Comparison of ENCODE assay signal across 16 cellular contexts in genomic region chr11:115630109-115630700, GRCh38.
"Had no signal": no experiment of that assay in that cellular context is flagged by ENCODE, and none has a peak within 500 bp of the region (broad histone marks: within the 10 kb centered on the region; RNA-seq: fewer than 3 reads in every experiment).

No MANE protein-coding gene starts in this region.

- H3K4me3 ChIP-seq: gastroesophageal sphincter, tibial nerve had no signal

- H3K36me3 ChIP-seq: gastroesophageal sphincter, tibial nerve, WERI-Rb-1 had no signal

- FAIRE-seq: endometrium had no signal

- H3K9me3 ChIP-seq: gastroesophageal sphincter, tibial nerve had no signal

- H3K27ac ChIP-seq: gastroesophageal sphincter, tibial nerve, WERI-Rb-1 had no signal

- ATAC-seq: activated CD4-positive, alpha-beta T cell treated with anti-CD3 and anti-CD28 coated beads for 36 hours; activated CD8-positive, alpha-beta memory T cell treated with anti-CD3 and anti-CD28 coated beads, Interleukin-2, amount 10 ng/mL, durations not matched to agents 7 days and 5 days; activated naive CD8-positive, alpha-beta T cell treated with anti-CD3 and anti-CD28 coated beads, Interleukin-2, amount 50 U/mL, for 24 hours; gastroesophageal sphincter had no signal

- H3K4me1 ChIP-seq: gastroesophageal sphincter, tibial nerve had no signal

- DNase-seq: activated CD4-positive, alpha-beta memory T cell treated with anti-CD3 and anti-CD28 coated beads for 36 hours; activated CD4-positive, alpha-beta T cell treated with anti-CD3 and anti-CD28 coated beads for 36 hours; activated CD8-positive, alpha-beta memory T cell treated with anti-CD3 and anti-CD28 coated beads, Interleukin-2, amount 10 ng/mL, durations not matched to agents 7 days and 5 days; activated naive CD4-positive, alpha-beta T cell treated with anti-CD3 and anti-CD28 coated beads for 36 hours; activated naive CD8-positive, alpha-beta T cell treated with anti-CD3 and anti-CD28 coated beads, Interleukin-2, amount 50 U/mL, for 24 hours; activated T-cell treated with anti-CD3 and anti-CD28 coated beads, Interleukin-2, amount 50 U/mL, for 1 hour; aorta; stimulated activated CD4-positive, alpha-beta T cell treated with anti-CD3 and anti-CD28 coated beads, Interleukin-4, amount 100 ng/mL, for 1 hour; stimulated activated naive CD4-positive, alpha-beta T cell treated with Interleukin-2 at 50 U/mL for 16 hours; substantia nigra; WERI-Rb-1 had no signal

- H3K27me3 Mint-ChIP-seq: activated CD8-positive, alpha-beta memory T cell treated with anti-CD3 and anti-CD28 coated beads, Interleukin-2, amount 10 ng/mL, durations not matched to agents 7 days and 5 days had no signal

- H3K4me3 Mint-ChIP-seq: activated CD4-positive, alpha-beta memory T cell treated with anti-CD3 and anti-CD28 coated beads for 36 hours; activated CD4-positive, alpha-beta T cell treated with anti-CD3 and anti-CD28 coated beads for 36 hours; activated CD8-positive, alpha-beta memory T cell treated with anti-CD3 and anti-CD28 coated beads, Interleukin-2, amount 10 ng/mL, durations not matched to agents 7 days and 5 days; activated naive CD4-positive, alpha-beta T cell treated with anti-CD3 and anti-CD28 coated beads for 36 hours; activated naive CD8-positive, alpha-beta T cell treated with anti-CD3 and anti-CD28 coated beads, Interleukin-2, amount 50 U/mL, for 24 hours; T-helper 1 cell treated with Interleukin-12 subunit alpha and Interleukin-12 subunit beta and Interleukin-4 antibody, amounts not matched to agents 30 μg/mL and 1 μg/mL, for 36 hours had no signal

- H3K36me3 Mint-ChIP-seq: activated CD4-positive, alpha-beta memory T cell treated with anti-CD3 and anti-CD28 coated beads for 36 hours; activated CD8-positive, alpha-beta memory T cell treated with anti-CD3 and anti-CD28 coated beads, Interleukin-2, amount 10 ng/mL, durations not matched to agents 7 days and 5 days had no signal

- H3K4me1 Mint-ChIP-seq: activated CD4-positive, alpha-beta T cell treated with anti-CD3 and anti-CD28 coated beads for 36 hours; activated CD8-positive, alpha-beta memory T cell treated with anti-CD3 and anti-CD28 coated beads, Interleukin-2, amount 10 ng/mL, durations not matched to agents 7 days and 5 days; activated naive CD8-positive, alpha-beta T cell treated with anti-CD3 and anti-CD28 coated beads, Interleukin-2, amount 50 U/mL, for 24 hours had no signal

- H3K9me3 Mint-ChIP-seq: activated CD4-positive, alpha-beta memory T cell treated with anti-CD3 and anti-CD28 coated beads for 36 hours; activated naive CD8-positive, alpha-beta T cell treated with anti-CD3 and anti-CD28 coated beads, Interleukin-2, amount 50 U/mL, for 24 hours; activated T-helper 2 cell treated with anti-CD3 and anti-CD28 coated beads, Interferon-gamma antibody, Interleukin-2, Interleukin-4, amounts not matched to agents 10 μg/mL and 5 μg/mL and 100 μg/mL, durations not matched to agents 14 hours and 24 hours and 36 hours; T-helper 1 cell treated with Interleukin-12 subunit alpha and Interleukin-12 subunit beta and Interleukin-4 antibody, amounts not matched to agents 30 μg/mL and 1 μg/mL, for 36 hours had no signal

- H3K27ac Mint-ChIP-seq: activated CD4-positive, alpha-beta memory T cell treated with anti-CD3 and anti-CD28 coated beads for 36 hours; activated CD4-positive, alpha-beta T cell treated with anti-CD3 and anti-CD28 coated beads for 36 hours; activated CD8-positive, alpha-beta memory T cell treated with anti-CD3 and anti-CD28 coated beads, Interleukin-2, amount 10 ng/mL, durations not matched to agents 7 days and 5 days; activated naive CD4-positive, alpha-beta T cell treated with anti-CD3 and anti-CD28 coated beads for 36 hours; activated naive CD8-positive, alpha-beta T cell treated with anti-CD3 and anti-CD28 coated beads, Interleukin-2, amount 50 U/mL, for 24 hours; activated T-helper 2 cell treated with anti-CD3 and anti-CD28 coated beads, Interferon-gamma antibody, Interleukin-2, Interleukin-4, amounts not matched to agents 10 μg/mL and 5 μg/mL and 100 μg/mL, durations not matched to agents 14 hours and 24 hours and 36 hours; T-helper 1 cell treated with Interleukin-12 subunit alpha and Interleukin-12 subunit beta and Interleukin-4 antibody, amounts not matched to agents 30 μg/mL and 1 μg/mL, for 36 hours had no signal
